Comparison of ENCODE assay signal across 8 cellular contexts in the genomic region with DNA sequence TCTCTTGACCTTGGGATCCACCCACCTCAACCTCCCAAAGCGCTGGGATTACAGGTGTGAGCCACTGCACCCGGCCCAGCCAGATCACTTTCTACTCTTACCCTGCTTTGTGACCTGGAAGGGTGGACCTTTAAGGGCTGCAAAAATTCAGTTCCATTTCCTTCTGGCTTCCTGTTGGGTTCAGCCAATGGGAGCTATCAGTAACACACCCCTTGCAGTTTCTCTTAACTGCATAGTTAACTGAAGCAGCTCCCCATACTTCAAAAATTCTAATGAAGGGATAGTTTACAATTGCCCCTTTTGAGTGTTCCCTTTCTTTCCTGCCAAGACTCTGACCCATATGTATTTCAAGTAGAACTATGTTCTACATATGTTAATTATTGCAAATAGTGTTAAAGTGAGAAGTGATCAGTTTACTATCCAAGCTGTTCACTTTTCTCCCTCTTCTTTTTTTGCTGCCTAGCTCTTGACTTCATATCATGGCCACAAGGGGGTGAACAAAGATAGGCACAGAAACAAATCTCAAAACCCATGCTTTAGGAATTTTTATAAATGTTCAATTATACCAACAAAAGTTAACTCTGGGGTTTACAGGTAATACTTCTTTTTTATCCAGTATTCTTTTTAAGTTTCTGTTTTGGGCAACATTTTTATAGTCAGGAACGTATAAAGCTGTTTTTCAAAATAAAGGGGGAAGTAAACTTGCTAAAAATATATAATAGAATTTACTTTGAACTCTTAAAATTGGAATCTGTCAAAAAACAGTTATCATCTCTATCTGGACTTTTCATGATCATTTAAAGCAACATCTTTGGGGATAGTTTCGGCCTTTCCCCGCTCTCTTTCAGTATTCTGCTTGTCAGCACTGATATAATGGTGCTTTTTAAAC. TPM values are rescaled to one million over a fixed set of nuclear protein-coding genes. Genes with fewer than 3 reads are reported as not detected.
DNase-seq lines count a peak whose midpoint lies in the region; ATAC-seq, FAIRE-seq and TF ChIP-seq lines count a peak whose summit lies in the region.

No MANE protein-coding gene starts in this region.

- no peaks in the 10 kb centered on the region for H3K9me3 Mint-ChIP-seq in osteocyte (ENCODE audit: unreplicated experiment)

- H2BK12ac ChIP-seq in H1 (ENCODE audit: low read depth, low read length), result no peak overlapping the region

- no peak for TF ChIP-seq POLR2A in H1 (IDR thresholded peaks at IDR 0.05; ENCODE audit: control extremely low read depth in 1 of 2, low read depth in 2 of 2, low read length in 2 of 2)

- CTCF ChIA-PET in H1 (lab: Charles Lee; ENCODE audit: partially characterized antibody), result interaction anchor here (0.5 to 5.9 kb wide), 34 partner anchors 9 to 473 kb away, joined by 3 to 74 read pairs (median 5); partner anchors contain the start of genes EMC7, GOLGA8B and KATNBL1

- no peak for ATAC-seq in GM18909 (IDR thresholded peaks at IDR 0.05; ENCODE audit: poor library complexity, unreplicated experiment)

- H3K36me3 ChIP-seq in H1 (ENCODE audit: control insufficient read depth in 2 of 4, insufficient read depth in 4 of 4, low read length in 3 of 4) (no peaks in the 10 kb centered on the region), MG63 (no peaks in the 10 kb centered on the region)

- H3K23me2 ChIP-seq in H1 (ENCODE audit: low read depth, low read length), result no peaks in the 10 kb centered on the region; the same call in 1 of the 2 replicates

- no peak overlapping the region for H3K9ac ChIP-seq in H1 (replicated peaks in 1 of 4; ENCODE audit: extremely low read depth in 1 of 4, low read depth in 3 of 4, low read length in 3 of 4)

- H3K27me3 Mint-ChIP-seq in osteocyte (ENCODE audit: unreplicated experiment), result peaks cover 17% of the 10 kb centered on the region

- H2BK120ac ChIP-seq in H1 (replicated peaks; ENCODE audit: low read depth, low read length), result no peak overlapping the region

- WGBS in H1 (ENCODE audit: extremely low coverage in 1 of 2, insufficient coverage in 1 of 2, insufficient read length in 1 of 2, insufficient replicate concordance in 2 of 2, low coverage in 1 of 2, low lambda C conversion rate in 2 of 2, missing lambda C conversion rate in 1 of 2), 2 experiments, result 70% methylated on average over 5 of the region's 5 CpGs; no CpG with 5 or more reads in 1 of the 2 experiments

- no peak overlapping the region for H3K4ac ChIP-seq in H1 (replicated peaks; ENCODE audit: insufficient read length, low read depth, low read length)

- no peak overlapping the region for H2BK5ac ChIP-seq in H1 (ENCODE audit: low read depth, low read length)

- H3K23ac ChIP-seq in H1 (ENCODE audit: insufficient read length), result no peak overlapping the region

- H2BK15ac ChIP-seq in H1 (ENCODE audit: low read length), result no peak overlapping the region

- H3K27me3 ChIP-seq in H1 (replicated peaks in 1 of 4; ENCODE audit: control insufficient read depth in 3 of 4, extremely low read depth in 1 of 4, insufficient read depth in 3 of 4, low read length in 3 of 4) (no peaks in the 10 kb centered on the region), MG63 (no peaks in the 10 kb centered on the region)

- H4K8ac ChIP-seq in H1 (ENCODE audit: extremely low read depth, insufficient read depth, low read length), result no peak overlapping the region

- H4K5ac ChIP-seq in H1 (ENCODE audit: insufficient read length, low read depth, low read length), result no peak overlapping the region

- no peaks in the 10 kb centered on the region for H3K79me2 ChIP-seq in H1 (ENCODE audit: control insufficient read depth in 1 of 2, insufficient read depth in 2 of 2, low read length in 2 of 2)

- H3K79me1 ChIP-seq in H1 (ENCODE audit: low read depth, low read length), result no peaks in the 10 kb centered on the region

- no peak overlapping the region for H2AFZ ChIP-seq in H1 (ENCODE audit: low read length)

- TF ChIP-seq EP300 in H1 (IDR thresholded peaks at IDR 0.05; ENCODE audit: borderline replicate concordance in 1 of 2, low read depth in 2 of 2, low read length in 2 of 2), result no peak

- no peaks in the 10 kb centered on the region for H4K20me1 ChIP-seq in H1 (replicated peaks in 1 of 2; ENCODE audit: control insufficient read depth in 1 of 2, insufficient read depth in 2 of 2, low read length in 2 of 2)

- no peaks in the 10 kb centered on the region; a peak in 1 of 7 replicates for H3K4me1 ChIP-seq in H1 (replicated peaks in 1 of 4; ENCODE audit: control insufficient read depth in 3 of 4, insufficient read depth in 4 of 4, low read length in 3 of 4)

- H2BK20ac ChIP-seq in H1 (ENCODE audit: low read length), result no peak overlapping the region

- H3K14ac ChIP-seq in H1 (ENCODE audit: insufficient read length), result no peak overlapping the region

- peak; percentile 60 for TF ChIP-seq CTCF in GM10266 (IDR thresholded peaks at IDR 0.05; ENCODE audit: control insufficient read depth, insufficient read depth, low read depth, missing control alignments)
- peak in 2 of 3 experiments; percentile 60 to 61; a peak in 2 of 4 replicates for TF ChIP-seq CTCF in H1 (IDR thresholded peaks at IDR 0.05; ENCODE audit: control extremely low read depth in 1 of 3, insufficient read depth in 1 of 3, low read depth in 1 of 3, low read length in 3 of 3)
- peak; percentile 72 for TF ChIP-seq CTCF in osteocyte (IDR thresholded peaks at IDR 0.05)

- H3K27ac Mint-ChIP-seq in osteocyte (ENCODE audit: unreplicated experiment), result no peak overlapping the region

- H3K18ac ChIP-seq in H1 (ENCODE audit: extremely low read depth, low read length), result no peak overlapping the region

- no peak overlapping the region for H3K4me3 Mint-ChIP-seq in osteocyte (ENCODE audit: unreplicated experiment)

- no peak overlapping the region for H3K4me2 ChIP-seq in H1 (ENCODE audit: insufficient read depth in 1 of 2, low read depth in 2 of 2, low read length in 2 of 2)

- no peak overlapping the region for H3K27ac ChIP-seq in H1 (ENCODE audit: low read depth, low read length)

- peak; percentile 84 for TF ChIP-seq RAD21 in H1 (IDR thresholded peaks at IDR 0.05 in 1 of 2, conservative IDR thresholded peaks at IDR 0.05 in 1 of 2; ENCODE audit: low read depth in 2 of 2, low read length in 2 of 2)

- no peaks in the 10 kb centered on the region for H3K4me1 Mint-ChIP-seq in osteocyte (ENCODE audit: unreplicated experiment)

- FAIRE-seq in H1 (lab: Jason Lieb, UNC), result no peak

- no peaks in the 10 kb centered on the region for H3K9me3 ChIP-seq in H1 (ENCODE audit: insufficient read depth in 2 of 2, low read depth in 1 of 2, low read length in 1 of 2)
- H3K9me3 ChIP-seq in MG63, result no peaks in the 10 kb centered on the region

- H3K4me3 ChIP-seq in H1 (ENCODE audit: extremely low read depth in 1 of 4, insufficient read depth in 2 of 4, low read depth in 3 of 4, low read length in 4 of 4), result no peak overlapping the region
- no peak overlapping the region for H3K4me3 ChIP-seq in MG63

- H3K56ac ChIP-seq in H1 (replicated peaks; ENCODE audit: insufficient read length, low read depth, low read length), result no peak overlapping the region

- DNase-seq in AG08396 (ENCODE audit: low spot score) (peak; percentile 24), GM10266 (ENCODE audit: extremely low spot score) (peak; percentile 26), NOMO-1 treated with DMSO at 0.1 percent for 48 hours (lab: John Stamatoyannopoulos, UW; ENCODE audit: unreplicated experiment) (peak; percentile 42), H1 (ENCODE audit: low read depth in 1 of 2, low spot score in 2 of 2) (no peak), osteocyte (ENCODE audit: extremely low spot score, unreplicated experiment) (no peak), MG63 (no peak)
- no peak for DNase-seq in activated T-cell treated with anti-CD3 and anti-CD28 coated beads, Interleukin-2, amount 50 U/mL, for 48 hours

- POLR2A ChIA-PET in H1 (lab: Charles Lee; ENCODE audit: partially characterized antibody), result interaction anchor here (0.5 to 2.7 kb wide), 5 partner anchors 8 to 228 kb away, joined by 3 to 15 read pairs (median 4); partner anchors contain the start of genes EMC7, KATNBL1 and PGBD4

- H3K36me3 Mint-ChIP-seq in osteocyte (ENCODE audit: unreplicated experiment), result no peaks in the 10 kb centered on the region

- H4K91ac ChIP-seq in H1 (replicated peaks; ENCODE audit: insufficient read length, low read length), result no peak overlapping the region

- no peak overlapping the region for H2AK5ac ChIP-seq in H1 (ENCODE audit: low read depth, low read length)

TF ChIP-seq in H1, 55 proteins besides CTCF, POLR2A, EP300 and RAD21 (continues in another document):
- TF ChIP-seq KDM4A (IDR thresholded peaks at IDR 0.05; ENCODE audit: low read depth, low read length, severe bottlenecking), result no peak
- no peak for TF ChIP-seq RFX5 (IDR thresholded peaks at IDR 0.05; ENCODE audit: borderline replicate concordance, low read depth, low read length)
- no peak for TF ChIP-seq BACH1 (IDR thresholded peaks at IDR 0.05; ENCODE audit: low read length)
- TF ChIP-seq TAF1 (IDR thresholded peaks at IDR 0.05; ENCODE audit: low read depth, low read length), result no peak
- TF ChIP-seq SP2 (IDR thresholded peaks at IDR 0.05; ENCODE audit: low read length), result no peak
- no peak for TF ChIP-seq TBP (IDR thresholded peaks at IDR 0.05; ENCODE audit: low read depth, low read length)
- no peak for TF ChIP-seq RXRA (IDR thresholded peaks at IDR 0.05; ENCODE audit: insufficient read depth, low read depth, low read length)

RNA-seq across cellular contexts. Expression of gene PGBD4, which starts 8.1 kb away (rescaled TPM):
- 0.76 and 0.99 TPM in 2 replicates for total RNA-seq in H1 (2021; fragmentation: NEBNext Ultra II Directional; extraction: Animal tissue kit (Norgen Biotek cat#: 25700))
- polyA plus RNA-seq in H1 (2011; rRNA removed), result 0.44 and 0.68 TPM in 2 replicates
- polyA plus RNA-seq in H1 (2011; cell fraction: cytosol; rRNA removed), result 0.81 TPM
- polyA plus RNA-seq in H1 (2011; cell fraction: nucleus; rRNA removed), result 0.53 TPM
- 0.73 to 1.3 TPM (median 0.84 TPM) in 4 replicates for polyA plus RNA-seq in H1 (2012, experiment 1 of 2)
- 0.08 TPM for polyA plus RNA-seq in H1 (2012, experiment 2 of 2)
- 1.0 TPM for polyA plus RNA-seq in H1 (2013, experiment 1 of 2)
- polyA plus RNA-seq in H1 (2013, experiment 2 of 2), result 0.92 TPM
- polyA minus RNA-seq in H1 (2011; rRNA and poly(A)+ RNA removed), result 1.2 and 2.1 TPM in 2 replicates
- 1.0 TPM for polyA minus RNA-seq in H1 (2011; cell fraction: cytosol; rRNA and poly(A)+ RNA removed)
- 1.7 TPM for polyA minus RNA-seq in H1 (2011; cell fraction: nucleus; rRNA and poly(A)+ RNA removed)
- 2.0 TPM in 2 replicates for total RNA-seq in osteocyte
- total RNA-seq in MG63 (2014; rRNA removed; shearing (Covaris generic); ENCODE audit: low replicate concordance), result 0.76 and 1.6 TPM in 2 replicates

RNA-seq across cellular contexts. Expression of gene EMC7, which starts 8.4 kb away (rescaled TPM):
- 39.0 TPM in 2 replicates for total RNA-seq in H1 (2021; fragmentation: NEBNext Ultra II Directional; extraction: Animal tissue kit (Norgen Biotek cat#: 25700))
- polyA plus RNA-seq in H1 (2011; rRNA removed), result 15.5 and 29.0 TPM in 2 replicates
- polyA plus RNA-seq in H1 (2011; cell fraction: cytosol; rRNA removed), result 28.9 TPM
- 12.7 TPM for polyA plus RNA-seq in H1 (2011; cell fraction: nucleus; rRNA removed)
- 38.1 to 44.4 TPM (median 40.7 TPM) in 4 replicates for polyA plus RNA-seq in H1 (2012, experiment 1 of 2)
- polyA plus RNA-seq in H1 (2012, experiment 2 of 2), result 19.3 TPM
- polyA plus RNA-seq in H1 (2013, experiment 1 of 2), result 59.6 TPM
- 71.9 TPM for polyA plus RNA-seq in H1 (2013, experiment 2 of 2)
- polyA minus RNA-seq in H1 (2011; rRNA and poly(A)+ RNA removed), result 10.9 and 13.2 TPM in 2 replicates
- 5.7 TPM for polyA minus RNA-seq in H1 (2011; cell fraction: cytosol; rRNA and poly(A)+ RNA removed)
- polyA minus RNA-seq in H1 (2011; cell fraction: nucleus; rRNA and poly(A)+ RNA removed), result 10.4 TPM
- 84.9 and 89.9 TPM in 2 replicates for total RNA-seq in osteocyte
- 59.0 and 66.2 TPM in 2 replicates for total RNA-seq in MG63 (2014; rRNA removed; shearing (Covaris generic); ENCODE audit: low replicate concordance)

Comparison
In these comparisons a context has a peak if more than half of its experiments do, and no peak if none do; other contexts are left out.
1. DNase-seq: peak in AG08396 (single experiment), GM10266 (single experiment) and NOMO-1 treated with DMSO at 0.1 percent for 48 hours (single experiment); none in H1 (0 of 2), osteocyte (single experiment), activated T-cell treated with anti-CD3 and anti-CD28 coated beads, Interleukin-2, amount 50 U/mL, for 48 hours (0 of 2) and MG63 (single experiment).
2. Peak in every context shown above with its lines, with median percentiles within 50 percentile points of each other: CTCF ChIP-seq.